17 cellular contexts compared by ENCODE assay signal in genomic region chr13:30364133-30364532, GRCh38. TPM values are rescaled to one million over a fixed set of nuclear protein-coding genes. Genes with fewer than 3 reads are reported as not detected.
DNase-seq lines count a peak whose midpoint lies in the region; TF ChIP-seq lines count a peak whose summit lies in the region.
"Had no signal": no experiment of that assay in that cellular context is flagged by ENCODE, and none has a peak within 500 bp of the region (broad histone marks: within the 10 kb centered on the region; RNA-seq: fewer than 3 reads in every experiment).

No MANE protein-coding gene starts in this region.

- no peaks in the 10 kb centered on the region for H3K27me3 ChIP-seq in mesenchymal stem cell (ENCODE audit: control insufficient read depth in 1 of 2, insufficient read depth in 1 of 2, low read length in 2 of 2)
- no peaks in the 10 kb centered on the region for H3K27me3 ChIP-seq in breast epithelium
- H3K27me3 ChIP-seq: colonic mucosa, foreskin keratinocyte, MG63 had no signal

- H3K36me3 Mint-ChIP-seq in activated T-helper 2 cell treated with anti-CD3 and anti-CD28 coated beads, Interferon-gamma antibody, Interleukin-2, Interleukin-4, amounts not matched to agents 10 μg/mL and 5 μg/mL and 100 μg/mL, durations not matched to agents 14 hours and 24 hours and 36 hours (ENCODE audit: low read depth), result peaks cover 73% of the 10 kb centered on the region

- DNase-seq in A172 (ENCODE audit: low spot score) (peak; percentile 27), mesenchymal stem cell (peak; percentile 61), COLO668 (lab: John Stamatoyannopoulos, UW; ENCODE audit: unreplicated experiment) (no peak), breast epithelium (ENCODE audit: low spot score in 2 of 2) (no peak), hepatic stellate cell (ENCODE audit: low spot score) (no peak)
- DNase-seq in activated T-helper 2 cell treated with anti-CD3 and anti-CD28 coated beads, Interferon-gamma antibody, Interleukin-2, Interleukin-4, amounts not matched to agents 10 μg/mL and 5 μg/mL and 100 μg/mL, durations not matched to agents 14 hours and 24 hours and 36 hours (ENCODE audit: low spot score), result no peak
- DNase-seq: activated T-cell treated with anti-CD3 and anti-CD28 coated beads for 4 hours, colonic mucosa, foreskin keratinocyte, MG63, SW 1271 had no signal

- no peak for TF ChIP-seq CTCF in breast epithelium (IDR thresholded peaks at IDR 0.05)

- peak overlapping the region; percentile 2 for H2AFZ ChIP-seq in mesenchymal stem cell (ENCODE audit: low read depth, low read length)

- H2BK15ac ChIP-seq in mesenchymal stem cell (ENCODE audit: low read depth, poor library complexity, severe bottlenecking), result no peak overlapping the region

- peak overlapping the region; percentile 71 to 81 for H3K4ac ChIP-seq in mesenchymal stem cell (ENCODE audit: low read depth in 1 of 2, low read length in 2 of 2)

- no peak overlapping the region for H3K4me2 ChIP-seq in mesenchymal stem cell (ENCODE audit: low read length, poor library complexity, severe bottlenecking)

- peak overlapping the region in 1 of 2 experiments; percentile 82 for H3K18ac ChIP-seq in mesenchymal stem cell (ENCODE audit: low read depth in 1 of 2, low read length in 2 of 2)

- peaks cover 88% of the 10 kb centered on the region for H3K36me3 ChIP-seq in KOPT-K1 (ENCODE audit: insufficient read depth, low read length)
- H3K36me3 ChIP-seq in mesenchymal stem cell (ENCODE audit: control insufficient read depth in 1 of 2, insufficient read depth in 2 of 2, low read depth in 1 of 2, low read length in 2 of 2), result no peaks in the 10 kb centered on the region
- H3K36me3 ChIP-seq in breast epithelium, result no peaks in the 10 kb centered on the region
- H3K36me3 ChIP-seq: colonic mucosa, MG63, thoracic aorta had no signal

- peak overlapping the region; percentile 85 for H4K8ac ChIP-seq in mesenchymal stem cell (ENCODE audit: low read length)

- no peak overlapping the region for H3K4me3 Mint-ChIP-seq in activated T-helper 2 cell treated with anti-CD3 and anti-CD28 coated beads, Interferon-gamma antibody, Interleukin-2, Interleukin-4, amounts not matched to agents 10 μg/mL and 5 μg/mL and 100 μg/mL, durations not matched to agents 14 hours and 24 hours and 36 hours (ENCODE audit: low read depth)
- H3K4me3 Mint-ChIP-seq: natural killer cell treated with Interleukin-12 subunit alpha and Interleukin-12 subunit beta and Interleukin-15 and Interleukin-18, amount 100 ng/mL, for 72 hours had no signal

- TF ChIP-seq POLR2A in breast epithelium (IDR thresholded peaks at IDR 0.05), result no peak

- H3K4me1 Mint-ChIP-seq in activated T-helper 2 cell treated with anti-CD3 and anti-CD28 coated beads, Interferon-gamma antibody, Interleukin-2, Interleukin-4, amounts not matched to agents 10 μg/mL and 5 μg/mL and 100 μg/mL, durations not matched to agents 14 hours and 24 hours and 36 hours (ENCODE audit: low read depth), result peaks cover 16% of the 10 kb centered on the region

- no peak overlapping the region for H3K27ac Mint-ChIP-seq in activated T-helper 2 cell treated with anti-CD3 and anti-CD28 coated beads, Interferon-gamma antibody, Interleukin-2, Interleukin-4, amounts not matched to agents 10 μg/mL and 5 μg/mL and 100 μg/mL, durations not matched to agents 14 hours and 24 hours and 36 hours
- H3K27ac Mint-ChIP-seq: natural killer cell treated with Interleukin-12 subunit alpha and Interleukin-12 subunit beta and Interleukin-15 and Interleukin-18, amount 100 ng/mL, for 72 hours had no signal

- no peak overlapping the region for H3K23ac ChIP-seq in mesenchymal stem cell (ENCODE audit: low read length in 2 of 2)

- H3K9me3 ChIP-seq in KOPT-K1 (ENCODE audit: insufficient read depth, low read length, poor library complexity, severe bottlenecking) (no peaks in the 10 kb centered on the region), mesenchymal stem cell (ENCODE audit: control insufficient read depth, low read length) (no peaks in the 10 kb centered on the region), breast epithelium (no peaks in the 10 kb centered on the region)
- H3K9me3 ChIP-seq: colonic mucosa, MG63, thoracic aorta had no signal

- H3K4me1 ChIP-seq in mesenchymal stem cell (ENCODE audit: control insufficient read depth, insufficient read depth, low read depth, low read length) (peaks cover 6% of the 10 kb centered on the region), breast epithelium (no peaks in the 10 kb centered on the region)
- H3K4me1 ChIP-seq: colonic mucosa, foreskin keratinocyte had no signal

- H3K27me3 Mint-ChIP-seq in activated T-helper 2 cell treated with anti-CD3 and anti-CD28 coated beads, Interferon-gamma antibody, Interleukin-2, Interleukin-4, amounts not matched to agents 10 μg/mL and 5 μg/mL and 100 μg/mL, durations not matched to agents 14 hours and 24 hours and 36 hours (ENCODE audit: low read depth), result no peaks in the 10 kb centered on the region
- H3K27me3 Mint-ChIP-seq: natural killer cell treated with Interleukin-12 subunit alpha and Interleukin-12 subunit beta and Interleukin-15 and Interleukin-18, amount 100 ng/mL, for 72 hours had no signal

- no peak overlapping the region for H3K9ac ChIP-seq in mesenchymal stem cell (ENCODE audit: low read length)

- peak overlapping the region; percentile 84 for H2BK120ac ChIP-seq in mesenchymal stem cell (ENCODE audit: low read depth, low read length)

- peak overlapping the region; percentile 14 to 81 for H2BK12ac ChIP-seq in mesenchymal stem cell (ENCODE audit: low read length in 2 of 2)

- no peak overlapping the region for H2BK5ac ChIP-seq in mesenchymal stem cell (ENCODE audit: low read depth, low read length, poor library complexity, severe bottlenecking)

- H4K91ac ChIP-seq in mesenchymal stem cell (ENCODE audit: low read length), result peak overlapping the region; percentile 43

- H3K9me3 Mint-ChIP-seq in activated T-helper 2 cell treated with anti-CD3 and anti-CD28 coated beads, Interferon-gamma antibody, Interleukin-2, Interleukin-4, amounts not matched to agents 10 μg/mL and 5 μg/mL and 100 μg/mL, durations not matched to agents 14 hours and 24 hours and 36 hours, result no peaks in the 10 kb centered on the region
- H3K9me3 Mint-ChIP-seq: natural killer cell treated with Interleukin-12 subunit alpha and Interleukin-12 subunit beta and Interleukin-15 and Interleukin-18, amount 100 ng/mL, for 72 hours had no signal

- no peak overlapping the region for H2AK5ac ChIP-seq in mesenchymal stem cell (ENCODE audit: low read length, severe bottlenecking)

- H3K27ac ChIP-seq in KOPT-K1 (ENCODE audit: low read depth, low read length, poor library complexity, severe bottlenecking), result peak overlapping the region; percentile 11
- H3K27ac ChIP-seq in cingulate gyrus (ENCODE audit: low read depth, low read length), result peak overlapping the region; percentile 32
- no peak overlapping the region for H3K27ac ChIP-seq in mesenchymal stem cell (ENCODE audit: low read length, poor library complexity, severe bottlenecking)
- H3K27ac ChIP-seq in breast epithelium, result no peak overlapping the region
- H3K27ac ChIP-seq: colonic mucosa, foreskin keratinocyte, HL-60, thoracic aorta had no signal

- WGBS in mesenchymal stem cell, result 45% methylated on average over 3 of the region's 3 CpGs

- intact Hi-C loops in breast epithelium (cut with DNase I; ENCODE audit: low total_unique reads), result no loop called here
- intact Hi-C loops in activated T-helper 2 cell treated with anti-CD3 and anti-CD28 coated beads, Interferon-gamma antibody, Interleukin-2, Interleukin-4, amounts not matched to agents 10 μg/mL and 5 μg/mL and 100 μg/mL, durations not matched to agents 14 hours and 24 hours and 36 hours (cut with micrococcal nuclease), result no loop called here

- H3K4me3 ChIP-seq in mesenchymal stem cell (ENCODE audit: insufficient read depth in 1 of 2, low read depth in 1 of 2, low read length in 2 of 2), result no peak overlapping the region
- H3K4me3 ChIP-seq in breast epithelium, result no peak overlapping the region
- H3K4me3 ChIP-seq: colonic mucosa, MG63, thoracic aorta had no signal

- no peak overlapping the region for H3K14ac ChIP-seq in mesenchymal stem cell (ENCODE audit: low read length in 2 of 2)

- H3K79me1 ChIP-seq in mesenchymal stem cell (replicated peaks; ENCODE audit: low read length, poor library complexity, severe bottlenecking), result no peaks in the 10 kb centered on the region

RNA-seq across cellular contexts. Expression of gene KATNAL1, which starts 56.8 kb away (rescaled TPM):
- total RNA-seq in A172 (2014; rRNA removed; shearing (Covaris generic)), result 62.4 and 119 TPM in 2 replicates
- polyA plus RNA-seq in mesenchymal stem cell (2013, experiment 1 of 2), result 9.6 TPM
- polyA plus RNA-seq in mesenchymal stem cell (2013, experiment 2 of 2), result 11.5 TPM
- total RNA-seq in breast epithelium, result 10 to 100 TPM; 14.6 to 23.8 (median 17.0) TPM
- total RNA-seq in activated T-helper 2 cell treated with anti-CD3 and anti-CD28 coated beads, Interferon-gamma antibody, Interleukin-2, Interleukin-4, amounts not matched to agents 10 μg/mL and 5 μg/mL and 100 μg/mL, durations not matched to agents 14 hours and 24 hours and 36 hours, result 10.8 and 13.0 TPM in 2 replicates

RNA-seq across cellular contexts. Expression of gene UBE2L5, which starts 58.2 kb away (rescaled TPM):
- not detected in 2 replicates for total RNA-seq in A172 (2014; rRNA removed; shearing (Covaris generic))
- 0.14 TPM for polyA plus RNA-seq in mesenchymal stem cell (2013, experiment 1 of 2)
- polyA plus RNA-seq in mesenchymal stem cell (2013, experiment 2 of 2), result 0.08 TPM
- 1 to 10 TPM in 1 of 3 donors, under 1 TPM in 1, not detected in 1; 0.98 to 1.3 TPM for total RNA-seq in breast epithelium
- total RNA-seq in activated T-helper 2 cell treated with anti-CD3 and anti-CD28 coated beads, Interferon-gamma antibody, Interleukin-2, Interleukin-4, amounts not matched to agents 10 μg/mL and 5 μg/mL and 100 μg/mL, durations not matched to agents 14 hours and 24 hours and 36 hours, result not detected in 2 replicates
- total RNA-seq: colonic mucosa; foreskin keratinocyte; kidney epithelial cell; natural killer cell treated with Interleukin-12 subunit alpha and Interleukin-12 subunit beta and Interleukin-15 and Interleukin-18, amount 100 ng/mL, for 72 hours had no signal
- polyA plus RNA-seq: foreskin keratinocyte had no signal

Comparison
In these comparisons a context has a peak if more than half of its experiments do, and no peak if none do; other contexts are left out.
1. DNase-seq: peak in A172 (single experiment) and mesenchymal stem cell (single experiment); none in COLO668 (single experiment), breast epithelium (0 of 2), activated T-helper 2 cell treated with anti-CD3 and anti-CD28 coated beads, Interferon-gamma antibody, Interleukin-2, Interleukin-4, amounts not matched to agents 10 μg/mL and 5 μg/mL and 100 μg/mL, durations not matched to agents 14 hours and 24 hours and 36 hours (single experiment) and hepatic stellate cell (single experiment).
2. H3K27ac ChIP-seq: peak in KOPT-K1 (single experiment) and cingulate gyrus (single experiment); none in mesenchymal stem cell (single experiment) and breast epithelium (0 of 2).